ENCODE assay signal across 8 cellular contexts in the genomic region with DNA sequence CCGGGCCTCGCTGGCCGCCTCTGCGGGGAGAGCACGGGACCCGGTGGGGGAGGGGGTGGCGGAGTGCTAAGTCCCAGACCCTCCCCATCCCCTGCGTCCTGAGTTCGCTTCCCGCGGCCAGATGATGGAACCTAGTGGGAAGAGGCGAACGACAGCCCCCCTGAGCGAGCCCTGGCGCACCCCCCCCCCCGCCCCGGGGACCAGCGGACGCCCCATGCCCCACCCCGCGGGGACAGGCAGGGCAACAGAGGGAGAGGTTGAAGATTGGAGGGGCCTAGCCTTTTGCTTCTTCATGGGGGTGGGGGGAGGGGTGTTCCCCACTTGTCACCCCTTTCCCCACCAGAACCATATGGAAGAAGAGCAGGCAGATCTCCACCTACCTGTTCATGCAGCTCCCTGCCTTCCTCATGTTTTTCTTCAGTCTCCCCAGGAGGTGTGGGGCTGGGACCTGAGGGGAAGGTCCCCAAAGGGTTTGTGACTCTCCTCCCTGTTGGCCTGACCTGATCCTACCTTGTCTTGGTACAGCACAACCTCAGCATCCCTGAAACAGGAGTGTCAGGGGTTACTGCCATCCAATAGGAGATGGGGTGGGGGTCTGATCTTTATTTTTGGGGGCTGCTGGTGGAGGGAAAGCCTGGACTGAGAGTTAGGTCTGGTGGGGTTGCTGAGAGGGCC. TPM values are rescaled to one million over a fixed set of nuclear protein-coding genes. Genes with fewer than 3 reads are reported as not detected.
DNase-seq lines count a peak whose midpoint lies in the region; ATAC-seq and TF ChIP-seq lines count a peak whose summit lies in the region.

No MANE protein-coding gene starts in this region.

- in situ Hi-C loops in astrocyte of the cerebellum (cut with HindIII; ENCODE audit: low sequenced_read_pairs), result no loop called here

- intact Hi-C loops in upper lobe of right lung (cut with DNase I), result no loop called here

- H3K9me3 ChIP-seq in liver (ENCODE audit: control insufficient read depth in 4 of 4, low read length in 3 of 4) (no peaks in the 10 kb centered on the region), upper lobe of right lung (no peaks in the 10 kb centered on the region)

- H3K4me3 ChIP-seq in astrocyte of the cerebellum (ENCODE audit: low read depth, low read length), result peak overlapping the region; percentile 61
- peak overlapping the region; percentile 73 to 86 (median 81) for H3K4me3 ChIP-seq in liver (ENCODE audit: low read depth in 1 of 3, low read length in 3 of 3)
- peak overlapping the region; percentile 71 for H3K4me3 ChIP-seq in upper lobe of right lung

- peak overlapping the region; percentile 40 to 76 for H3K9ac ChIP-seq in liver (ENCODE audit: low read depth in 1 of 2, low read length in 2 of 2)

- peaks cover 0 to 11% (median 6%) of the 10 kb centered on the region in 4 donors for H3K36me3 ChIP-seq in liver (ENCODE audit: control insufficient read depth in 4 of 4, insufficient read depth in 3 of 4, low read depth in 1 of 4, low read length in 3 of 4)
- H3K36me3 ChIP-seq in upper lobe of right lung, result peaks cover 26% of the 10 kb centered on the region

- H3K27me3 ChIP-seq in liver (ENCODE audit: control insufficient read depth in 4 of 4, insufficient read depth in 4 of 4, low read length in 3 of 4), result no peaks in the 10 kb centered on the region
- no peaks in the 10 kb centered on the region for H3K27me3 ChIP-seq in upper lobe of right lung

- H3K27ac ChIP-seq in liver (ENCODE audit: low read depth in 1 of 2, low read length in 2 of 2) (peak overlapping the region; percentile 95 to 99), upper lobe of right lung (peak overlapping the region; percentile 99)

- H3K4me1 ChIP-seq in liver (ENCODE audit: control insufficient read depth in 4 of 4, insufficient read depth in 4 of 4, low read length in 3 of 4) (peaks cover 1 to 13% (median 7%) of the 10 kb centered on the region in 4 donors), upper lobe of right lung (peaks cover 13% of the 10 kb centered on the region)

- no peak for TF ChIP-seq CTCF in astrocyte of the cerebellum (IDR thresholded peaks at IDR 0.05; ENCODE audit: low read depth, low read length, missing control alignments)
- TF ChIP-seq CTCF in liver (IDR thresholded peaks at IDR 0.05; ENCODE audit: low read depth, low read length, missing input control), result no peak
- no peak for TF ChIP-seq CTCF in upper lobe of right lung (IDR thresholded peaks at IDR 0.05)

- no peak for TF ChIP-seq RAD21 in liver (IDR thresholded peaks at IDR 0.05)

- WGBS in liver, result under 1% methylated on average over 21 of the region's 21 CpGs

- DNase-seq in astrocyte of the cerebellum (ENCODE audit: low read depth) (no peak), upper lobe of right lung (no peak), cortex of kidney (lab: John Stamatoyannopoulos, UW) (no peak), NCI-H128 (lab: John Stamatoyannopoulos, UW; ENCODE audit: unreplicated experiment) (no peak)

- ATAC-seq in GM18511 (IDR thresholded peaks at IDR 0.05; ENCODE audit: unreplicated experiment) (peak; percentile 15), HG03280 (IDR thresholded peaks at IDR 0.05; ENCODE audit: unreplicated experiment) (peak; percentile 2), upper lobe of right lung (peak; percentile 0), GM19467 (IDR thresholded peaks at IDR 0.05; ENCODE audit: unreplicated experiment) (no peak)

TF ChIP-seq in liver, 16 proteins besides CTCF, POLR2A, EP300 and RAD21:
- no peak for TF ChIP-seq HNF4G (IDR thresholded peaks at IDR 0.05)

RNA-seq across cellular contexts. Expression of gene FAM53C, which starts 0.5 kb away (rescaled TPM):
- total RNA-seq in liver (10 to 100 TPM; 11.1 to 16.9 TPM), upper lobe of right lung (23.0 TPM)
- polyA plus RNA-seq in liver, result 1 to 10 TPM; 4.2 to 6.6 TPM

RNA-seq across cellular contexts. Expression of gene CDC25C, which starts 6.9 kb away (rescaled TPM):
- 1 to 10 TPM in 1 of 2 donors, not detected in 1; 6.9 TPM for total RNA-seq in liver
- polyA plus RNA-seq in liver, result under 1 TPM; 0.49 to 0.59 TPM
- total RNA-seq in upper lobe of right lung, result 0.29 TPM

RNA-seq across cellular contexts. Expression of gene KDM3B, which starts 13.9 kb away (rescaled TPM):
- total RNA-seq in liver, result 10 to 100 TPM; 29.2 to 39.6 TPM
- 1 to 10 TPM; 6.8 to 8.4 TPM for polyA plus RNA-seq in liver
- total RNA-seq in upper lobe of right lung, result 60.6 TPM
